8 cellular contexts compared by ENCODE assay signal in the genomic region with DNA sequence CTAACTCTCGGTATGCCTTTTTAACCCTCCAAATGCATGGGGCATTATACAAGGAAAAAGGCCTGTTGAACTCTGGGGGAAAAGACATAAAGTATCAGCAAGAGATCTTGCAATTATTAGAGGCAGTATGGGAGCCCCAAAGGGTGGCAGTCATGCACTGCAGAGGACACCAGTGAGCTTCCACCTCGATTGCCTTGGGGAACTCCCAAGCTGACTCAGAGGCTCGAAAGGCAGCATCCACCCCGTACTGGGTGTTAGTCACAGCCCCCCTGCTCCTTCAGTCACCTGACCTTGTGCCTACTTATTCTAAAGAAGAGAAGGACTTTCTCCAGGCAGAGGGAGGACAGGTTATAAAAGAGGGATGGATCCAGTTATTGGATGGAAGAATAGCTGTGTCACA.
A peak's percentile ranks its signal among the peaks of the same experiment; 100 is the strongest.
DNase-seq lines count a peak whose midpoint lies in the region; FAIRE-seq and TF ChIP-seq lines count a peak whose summit lies in the region.

No MANE protein-coding gene starts in this region.

- peak overlapping the region; percentile 25 for H3K4me2 ChIP-seq in fibroblast of lung (ENCODE audit: extremely low read depth, insufficient read depth, low read length)

- H3K4me3 ChIP-seq in fibroblast of lung (replicated peaks in 1 of 4; ENCODE audit: control extremely low read depth in 1 of 4, insufficient read depth in 1 of 4, low read depth in 3 of 4, low read length in 4 of 4), result no peak overlapping the region

- H2AFZ ChIP-seq in fibroblast of lung (ENCODE audit: low read length), result no peak overlapping the region

- peak; percentile 2 to 13 for DNase-seq in stimulated activated CD4-positive, alpha-beta T cell treated with anti-CD3 and anti-CD28 coated beads, Interleukin-15, amount 100 ng/mL, for 48 hours (ENCODE audit: low read depth in 2 of 2)
- DNase-seq in stimulated activated CD4-positive, alpha-beta T cell treated with anti-CD3 and anti-CD28 coated beads, Interleukin-2, amount 100 ng/mL, for 48 hours, result no peak
- DNase-seq in RCC 7860 (ENCODE audit: low spot score) (peak; percentile 81), fibroblast of lung (ENCODE audit: low read depth in 2 of 2) (peak; percentile 69 to 91), urothelium cell line (ENCODE audit: low spot score) (peak; percentile 33), germinal center (ENCODE audit: low spot score) (no peak), hippocampal formation (lab: John Stamatoyannopoulos, UW) (no peak)
- DNase-seq in activated CD8-positive, alpha-beta memory T cell treated with anti-CD3 and anti-CD28 coated beads for 24 hours, result no peak

- no peak overlapping the region for H3K9ac ChIP-seq in fibroblast of lung (ENCODE audit: insufficient read depth, low read length)

- H3K27ac ChIP-seq in fibroblast of lung (ENCODE audit: insufficient read depth, low read length), result no peak overlapping the region

- no peaks in the 10 kb centered on the region for H3K79me2 ChIP-seq in fibroblast of lung (ENCODE audit: control insufficient read depth, insufficient read depth, low read length)

- no peaks in the 10 kb centered on the region for H3K27me3 ChIP-seq in fibroblast of lung (ENCODE audit: control insufficient read depth, insufficient read depth, low read length)

- H3K9me3 ChIP-seq in fibroblast of lung (ENCODE audit: control insufficient read depth, insufficient read depth, low read depth, low read length), result no peaks in the 10 kb centered on the region

- H4K20me1 ChIP-seq in fibroblast of lung (ENCODE audit: control insufficient read depth, extremely low read depth, insufficient read depth, low read length), result no peaks in the 10 kb centered on the region

- FAIRE-seq in RCC 7860 (lab: Jason Lieb, UNC) (peak; percentile 69), urothelium cell line (lab: Jason Lieb, UNC) (no peak)

- no peaks in the 10 kb centered on the region for H3K36me3 ChIP-seq in fibroblast of lung (ENCODE audit: control insufficient read depth, insufficient read depth, low read length)

- TF ChIP-seq CTCF in fibroblast of lung (conservative IDR thresholded peaks at IDR 0.05 in 1 of 2, IDR thresholded peaks at IDR 0.05 in 1 of 2; ENCODE audit: low read depth in 1 of 2, low read length in 2 of 2), result peak; percentile 28 to 46

- no peaks in the 10 kb centered on the region for H3K4me1 ChIP-seq in fibroblast of lung (ENCODE audit: control insufficient read depth, extremely low read depth, insufficient read depth, low read length)

Comparison
In these comparisons a context has a peak if more than half of its experiments do, and no peak if none do; other contexts are left out.
1. DNase-seq: peak in stimulated activated CD4-positive, alpha-beta T cell treated with anti-CD3 and anti-CD28 coated beads, Interleukin-15, amount 100 ng/mL, for 48 hours (2 of 2), RCC 7860 (single experiment), fibroblast of lung (2 of 2) and urothelium cell line (single experiment); none in stimulated activated CD4-positive, alpha-beta T cell treated with anti-CD3 and anti-CD28 coated beads, Interleukin-2, amount 100 ng/mL, for 48 hours (0 of 2), germinal center (single experiment), hippocampal formation (0 of 2) and activated CD8-positive, alpha-beta memory T cell treated with anti-CD3 and anti-CD28 coated beads for 24 hours (single experiment).